Comparison of ENCODE assay signal across 8 cellular contexts in genomic region chr12:112303004-112303403, GRCh38.
DNase-seq lines count a peak whose midpoint lies in the region; ATAC-seq, FAIRE-seq and TF ChIP-seq lines count a peak whose summit lies in the region.

No MANE protein-coding gene starts in this region.

- peaks cover 11% of the 10 kb centered on the region for H3K36me3 Mint-ChIP-seq in activated CD8-positive, alpha-beta memory T cell treated with anti-CD3 and anti-CD28 coated beads, Interleukin-2, amount 10 ng/mL, durations not matched to agents 7 days and 5 days

- no peaks in the 10 kb centered on the region for H3K9me3 Mint-ChIP-seq in activated CD8-positive, alpha-beta memory T cell treated with anti-CD3 and anti-CD28 coated beads, Interleukin-2, amount 10 ng/mL, durations not matched to agents 7 days and 5 days (ENCODE audit: low read depth)

- peak overlapping the region; percentile 75 for H3K27ac Mint-ChIP-seq in activated CD8-positive, alpha-beta memory T cell treated with anti-CD3 and anti-CD28 coated beads, Interleukin-2, amount 10 ng/mL, durations not matched to agents 7 days and 5 days

- ATAC-seq in GM19438 (IDR thresholded peaks at IDR 0.05; ENCODE audit: low read depth, unreplicated experiment), result peak; percentile 98
- ATAC-seq in HG03520 (IDR thresholded peaks at IDR 0.05; ENCODE audit: unreplicated experiment), result peak; percentile 98
- ATAC-seq in activated CD8-positive, alpha-beta memory T cell treated with anti-CD3 and anti-CD28 coated beads, Interleukin-2, amount 10 ng/mL, durations not matched to agents 7 days and 5 days, result peak; percentile 100

- H3K4me3 ChIP-seq in AG04449 (ENCODE audit: low read depth, low read length), result no peak overlapping the region
- no peak overlapping the region for H3K4me3 ChIP-seq in BE2C (ENCODE audit: low read depth, low read length)
- H3K4me3 ChIP-seq in H7 (ENCODE audit: insufficient read depth, low read depth, low read length), result no peak overlapping the region

- H3K4me1 Mint-ChIP-seq in activated CD8-positive, alpha-beta memory T cell treated with anti-CD3 and anti-CD28 coated beads, Interleukin-2, amount 10 ng/mL, durations not matched to agents 7 days and 5 days, result peaks cover 9% of the 10 kb centered on the region

- H3K9me3 ChIP-seq in BE2C, result no peaks in the 10 kb centered on the region

- POLR2A ChIA-PET in AG04449 (lab: Yijun Ruan, JAX), result no interaction called here

- DNase-seq in AG04449 (ENCODE audit: low read depth, low spot score) (peak; percentile 47), iPS-NIHi7 (ENCODE audit: extremely low spot score) (peak; percentile 40), urothelium cell line (ENCODE audit: low spot score) (peak; percentile 14), BE2C (no peak), H7 (no peak)
- peak; percentile 85 for DNase-seq in activated CD8-positive, alpha-beta memory T cell treated with anti-CD3 and anti-CD28 coated beads, Interleukin-2, amount 10 ng/mL, durations not matched to agents 7 days and 5 days

- H3K27me3 ChIP-seq in BE2C (no peaks in the 10 kb centered on the region), H7 (ENCODE audit: control insufficient read depth, insufficient read depth, low read length) (no peaks in the 10 kb centered on the region)

- H3K27me3 Mint-ChIP-seq in activated CD8-positive, alpha-beta memory T cell treated with anti-CD3 and anti-CD28 coated beads, Interleukin-2, amount 10 ng/mL, durations not matched to agents 7 days and 5 days, result no peaks in the 10 kb centered on the region

- no peak overlapping the region for H3K4me3 Mint-ChIP-seq in activated CD8-positive, alpha-beta memory T cell treated with anti-CD3 and anti-CD28 coated beads, Interleukin-2, amount 10 ng/mL, durations not matched to agents 7 days and 5 days

- no peaks in the 10 kb centered on the region for H3K4me1 ChIP-seq in BE2C

- H3K36me3 ChIP-seq in BE2C (peaks cover 18% of the 10 kb centered on the region), H7 (replicated peaks; ENCODE audit: control insufficient read depth, insufficient read depth, low read length) (no peaks in the 10 kb centered on the region; the same call in 1 of the 2 replicates)

- CTCF ChIA-PET in AG04449 (lab: Yijun Ruan, JAX), result no interaction called here
- CTCF ChIA-PET in activated CD8-positive, alpha-beta memory T cell treated with anti-CD3 and anti-CD28 coated beads, Interleukin-2, amount 10 ng/mL, durations not matched to agents 7 days and 5 days (lab: Charles Lee), result no interaction called here

- no peak for TF ChIP-seq CTCF in AG04449 (IDR thresholded peaks at IDR 0.05; ENCODE audit: insufficient read depth, low read length, missing control alignments)
- TF ChIP-seq CTCF in BE2C (IDR thresholded peaks at IDR 0.05; ENCODE audit: low read depth, low read length), result no peak

- no peak for FAIRE-seq in urothelium cell line (lab: Jason Lieb, UNC)

Comparison
In these comparisons a context has a peak if more than half of its experiments do, and no peak if none do; other contexts are left out.
1. DNase-seq: peak in AG04449 (single experiment), activated CD8-positive, alpha-beta memory T cell treated with anti-CD3 and anti-CD28 coated beads, Interleukin-2, amount 10 ng/mL, durations not matched to agents 7 days and 5 days (single experiment), iPS-NIHi7 (single experiment) and urothelium cell line (single experiment); none in BE2C (single experiment) and H7 (single experiment).
2. Peak in every context shown above with its lines, with median percentiles within 50 percentile points of each other: ATAC-seq.